Comparison of ENCODE assay signal across 21 cellular contexts in the genomic region with DNA sequence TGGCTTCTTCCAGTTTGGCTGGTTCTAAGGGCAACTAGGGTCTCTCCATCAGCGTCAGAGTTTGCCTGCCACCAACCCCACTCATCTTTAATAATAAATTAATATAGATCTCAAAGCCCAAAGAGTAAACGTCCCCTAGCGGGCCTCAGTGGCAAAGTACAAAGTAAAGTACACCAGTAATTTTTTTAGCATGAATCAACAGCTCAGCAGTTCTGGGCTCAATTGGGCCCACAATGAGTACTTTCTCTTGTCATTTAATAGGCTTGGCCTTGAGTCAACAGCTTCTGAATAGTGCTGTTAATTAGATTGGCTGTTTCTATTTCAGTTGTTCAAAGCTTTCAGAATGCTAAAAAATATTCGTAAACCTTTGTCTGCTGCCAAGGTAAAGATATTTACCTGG.
DNase-seq lines count a peak whose midpoint lies in the region; ATAC-seq and TF ChIP-seq lines count a peak whose summit lies in the region.
"Had no signal": no experiment of that assay in that cellular context is flagged by ENCODE, and none has a peak within 500 bp of the region (broad histone marks: within the 10 kb centered on the region; RNA-seq: fewer than 3 reads in every experiment).

No MANE protein-coding gene starts in this region.

- WGBS in lung, 2 donors: 73 to 89% methylated on average over 4 of the region's 4 CpGs
- 56 to 67% methylated on average over 4 of the region's 4 CpGs for WGBS in esophagus squamous epithelium, 2 donors

- H3K4me1 ChIP-seq in lung (ENCODE audit: control insufficient read depth in 2 of 2, insufficient read depth in 2 of 2, low read length in 2 of 2): peaks cover 0 to 11% of the 10 kb centered on the region in 2 donors
- H3K4me1 ChIP-seq in esophagus squamous epithelium: peaks cover 0 to 20% (median 0%) of the 10 kb centered on the region in 3 donors
- H3K4me1 ChIP-seq: A549 had no signal

- H3K9me3 ChIP-seq in lung (ENCODE audit: control insufficient read depth in 2 of 2, insufficient read depth in 1 of 2, low read length in 1 of 2) (no peaks in the 10 kb centered on the region), esophagus squamous epithelium (no peaks in the 10 kb centered on the region)
- H3K9me3 ChIP-seq: A549, body of pancreas had no signal

- H3K27ac ChIP-seq in lung (ENCODE audit: low read depth in 1 of 2, low read length in 1 of 2): no peak overlapping the region
- no peak overlapping the region for H3K27ac ChIP-seq in esophagus squamous epithelium
- H3K27ac ChIP-seq: A549, body of pancreas, coronary artery, VCaP had no signal

- H3K4me3 ChIP-seq in lung (no peak overlapping the region), esophagus squamous epithelium (no peak overlapping the region)
- H3K4me3 ChIP-seq: A549, body of pancreas, coronary artery had no signal

- intact Hi-C loops in esophagus squamous epithelium (cut with DNase I): no loop called here

- TF ChIP-seq CTCF in lung (IDR thresholded peaks at IDR 0.05; ENCODE audit: control extremely low read depth, extremely low read depth): no peak
- no peak for TF ChIP-seq CTCF in esophagus squamous epithelium (IDR thresholded peaks at IDR 0.05)

- peak; percentile 64 for DNase-seq in Ammon's horn (ENCODE audit: low spot score)
- peak; percentile 27 for DNase-seq in NCI-H1092 treated with DMSO at 0.1 percent for 48 hours (lab: John Stamatoyannopoulos, UW)
- peak; percentile 32 for DNase-seq in NCI-H748 treated with DMSO at 0.1 percent for 48 hours (lab: John Stamatoyannopoulos, UW)
- peak; percentile 13 for DNase-seq in lung (ENCODE audit: low spot score)
- no peak for DNase-seq in occipital lobe (lab: John Stamatoyannopoulos, UW)
- DNase-seq in esophagus squamous epithelium (lab: John Stamatoyannopoulos, UW): no peak
- DNase-seq: activated CD4-positive, alpha-beta T cell treated with anti-CD3 and anti-CD28 coated beads, Interleukin-2, amount 50 U/mL, for 48 hours; DMS 273 treated with DMSO at 0.1 percent for 48 hours; H9; IMR-90; kidney glomerular epithelial cell; MV-4-11; NCI-H524 treated with DMSO at 0.1 percent for 48 hours; OCI-M1 had no signal

- no peaks in the 10 kb centered on the region for H3K27me3 ChIP-seq in lung (ENCODE audit: control insufficient read depth, insufficient read depth)
- no peaks in the 10 kb centered on the region for H3K27me3 ChIP-seq in esophagus squamous epithelium
- H3K27me3 ChIP-seq: body of pancreas had no signal

- H3K36me3 ChIP-seq in lung (ENCODE audit: control insufficient read depth in 2 of 2, insufficient read depth in 2 of 2, low read length in 2 of 2) (no peaks in the 10 kb centered on the region), esophagus squamous epithelium (no peaks in the 10 kb centered on the region)

- no peak for TF ChIP-seq POLR2A in esophagus squamous epithelium (IDR thresholded peaks at IDR 0.05)

- ATAC-seq in lung (ENCODE audit: insufficient read depth, low FRiP score) (no peak), GM21360 (IDR thresholded peaks at IDR 0.05; ENCODE audit: unreplicated experiment) (no peak), GM18870 (IDR thresholded peaks at IDR 0.05; ENCODE audit: unreplicated experiment) (no peak)
- ATAC-seq: A549; body of pancreas; natural killer cell treated with Interleukin-12 subunit alpha and Interleukin-12 subunit beta and Interleukin-15 and Interleukin-18, amount 100 ng/mL, for 72 hours had no signal

Comparison
In these comparisons a context has a peak if more than half of its experiments do, and no peak if none do; other contexts are left out.
1. DNase-seq: peak in Ammon's horn (single experiment), NCI-H1092 treated with DMSO at 0.1 percent for 48 hours (single experiment), NCI-H748 treated with DMSO at 0.1 percent for 48 hours (single experiment) and lung (single experiment); none in occipital lobe (single experiment) and esophagus squamous epithelium (single experiment).